ENCODE assay signal across 12 cellular contexts in the genomic region with DNA sequence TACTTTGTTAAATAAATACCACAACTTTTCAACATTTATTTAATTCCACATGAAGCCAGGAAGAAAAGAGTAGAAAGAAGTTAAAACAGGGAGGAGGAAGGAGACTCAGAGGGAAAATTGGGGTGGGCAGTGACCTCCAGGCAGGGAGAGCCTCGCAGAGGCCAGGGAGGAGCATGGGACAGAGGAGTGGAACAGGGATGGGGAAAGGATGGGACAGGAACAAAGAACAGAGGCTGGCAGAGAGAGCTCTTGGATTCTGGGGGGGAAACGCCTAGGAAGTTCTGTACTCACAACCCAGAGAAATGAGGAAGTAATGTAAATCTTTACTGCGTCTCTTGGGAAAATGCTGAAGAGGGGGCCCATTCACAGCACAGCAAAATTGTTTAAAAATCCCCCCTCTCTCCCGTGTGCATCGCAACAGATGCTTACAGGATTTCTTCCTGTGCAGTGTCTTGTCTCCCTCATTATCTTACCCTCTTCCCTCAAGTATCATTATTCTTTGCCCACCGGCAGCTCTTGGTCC.
DNase-seq lines count a peak whose midpoint lies in the region; ATAC-seq, FAIRE-seq and TF ChIP-seq lines count a peak whose summit lies in the region.
"Had no signal": no experiment of that assay in that cellular context is flagged by ENCODE, and none has a peak within 500 bp of the region (broad histone marks: within the 10 kb centered on the region; RNA-seq: fewer than 3 reads in every experiment).

No MANE protein-coding gene starts in this region.

- no peaks in the 10 kb centered on the region for H3K27me3 ChIP-seq in trophoblast cell (ENCODE audit: insufficient read depth, low read length)
- H3K27me3 ChIP-seq: body of pancreas had no signal

- H4K12ac ChIP-seq in trophoblast cell (ENCODE audit: low read depth, low read length) = no peak overlapping the region

- no peak overlapping the region for H3K4me3 Mint-ChIP-seq in MCF 10A (ENCODE audit: unreplicated experiment)

- FAIRE-seq in GM12892 (lab: Jason Lieb, UNC) = no peak

- POLR2A ChIA-PET in MCF 10A (lab: Yijun Ruan, JAX) = no interaction called here

- H3K79me2 ChIP-seq in trophoblast cell (ENCODE audit: control insufficient read depth, insufficient read depth, low read length, poor library complexity) = peaks cover 1% of the 10 kb centered on the region

- peaks cover 18% of the 10 kb centered on the region for H3K79me1 ChIP-seq in trophoblast cell (ENCODE audit: low read length)

- H2AFZ ChIP-seq in trophoblast cell (ENCODE audit: insufficient read depth, low read length, poor library complexity) = no peak overlapping the region

- peak overlapping the region; percentile 74 for H2BK5ac ChIP-seq in trophoblast cell (ENCODE audit: low read depth, low read length, poor library complexity)

- DNase-seq in NOMO-1 treated with dmso at 0.1 percent for 144 hours (lab: John Stamatoyannopoulos, UW; ENCODE audit: unreplicated experiment) = peak; percentile 2
- DNase-seq in trophoblast cell = no peak
- DNase-seq in iPS-NIHi7 (ENCODE audit: extremely low spot score) = no peak
- no peak for DNase-seq in GM12892 (ENCODE audit: insufficient read length)
- DNase-seq in MCF 10A (ENCODE audit: unreplicated experiment) = no peak
- DNase-seq: body of pancreas, EL, left colon, NCI-H2227 treated with DMSO at 0.1 percent for 48 hours, psoas muscle had no signal

- H3K4me1 ChIP-seq in trophoblast cell (ENCODE audit: control insufficient read depth in 1 of 2, insufficient read depth in 2 of 2, low read length in 2 of 2) = peaks cover 10 to 28% of the 10 kb centered on the region in 2 experiments
- H3K4me1 ChIP-seq: body of pancreas, psoas muscle had no signal

- no peak overlapping the region for H3K4me3 ChIP-seq in trophoblast cell (ENCODE audit: low read depth, low read length)
- H3K4me3 ChIP-seq: body of pancreas, psoas muscle had no signal

- H2BK120ac ChIP-seq in trophoblast cell (ENCODE audit: insufficient read depth, low read length, poor library complexity) = peak overlapping the region; percentile 97

- peak overlapping the region; percentile 60 for H3K4ac ChIP-seq in trophoblast cell (ENCODE audit: low read depth, low read length)

- no peaks in the 10 kb centered on the region for H3K4me1 Mint-ChIP-seq in MCF 10A (ENCODE audit: insufficient read depth, unreplicated experiment)

- H3K27ac Mint-ChIP-seq in MCF 10A (ENCODE audit: low read depth, unreplicated experiment) = no peak overlapping the region

- ATAC-seq in GM19351 (IDR thresholded peaks at IDR 0.05; ENCODE audit: unreplicated experiment) = peak; percentile 62
- ATAC-seq in HG02840 (IDR thresholded peaks at IDR 0.05; ENCODE audit: low FRiP score, unreplicated experiment) = peak; percentile 74
- ATAC-seq: body of pancreas, left colon, psoas muscle had no signal

- CTCF ChIA-PET in MCF 10A (lab: Yijun Ruan, JAX) = no interaction called here

- intact Hi-C loops in MCF 10A (cut with micrococcal nuclease) = no loop called here

- no peaks in the 10 kb centered on the region for H3K27me3 Mint-ChIP-seq in MCF 10A (ENCODE audit: insufficient read depth, unreplicated experiment)

- H3K36me3 Mint-ChIP-seq in MCF 10A (ENCODE audit: insufficient read depth, unreplicated experiment) = no peaks in the 10 kb centered on the region

- no TSS peak for BruUV-seq in MCF 10A (replicated peaks; lab: Mats Ljungman, UMichigan)

- H3K9me3 Mint-ChIP-seq in MCF 10A (ENCODE audit: unreplicated experiment) = no peaks in the 10 kb centered on the region

- peak overlapping the region; percentile 85 for H4K8ac ChIP-seq in trophoblast cell (ENCODE audit: low read depth, low read length)

- peak overlapping the region; percentile 59 for H3K18ac ChIP-seq in trophoblast cell (ENCODE audit: low read length)

- H3K4me2 ChIP-seq in trophoblast cell (ENCODE audit: low read length) = peak overlapping the region; percentile 54

- H3K9me3 ChIP-seq in trophoblast cell (ENCODE audit: insufficient read depth, low read depth, low read length) = no peaks in the 10 kb centered on the region
- H3K9me3 ChIP-seq: body of pancreas, psoas muscle had no signal

- no peak for TF ChIP-seq POLR2A in GM12892 (IDR thresholded peaks at IDR 0.05; ENCODE audit: low read depth, low read length)

- no peaks in the 10 kb centered on the region for H3K36me3 ChIP-seq in trophoblast cell (ENCODE audit: control insufficient read depth in 1 of 2, insufficient read depth in 2 of 2, low read length in 2 of 2)

- H3K14ac ChIP-seq in trophoblast cell (ENCODE audit: low read length) = peak overlapping the region; percentile 66

- peak overlapping the region; percentile 83 for H4K91ac ChIP-seq in trophoblast cell (ENCODE audit: low read depth, low read length)

- no peak for TF ChIP-seq CTCF in MCF 10A (IDR thresholded peaks at IDR 0.05; ENCODE audit: unreplicated experiment)

- H3K23ac ChIP-seq in trophoblast cell (ENCODE audit: low read length) = no peak overlapping the region

- H2BK12ac ChIP-seq in trophoblast cell (ENCODE audit: low read length) = peak overlapping the region; percentile 79

- peak overlapping the region; percentile 83 for H3K27ac ChIP-seq in trophoblast cell (ENCODE audit: low read depth, low read length)
- H3K27ac ChIP-seq: body of pancreas, psoas muscle had no signal

- peak overlapping the region; percentile 95 for H2AK5ac ChIP-seq in trophoblast cell (ENCODE audit: low read length)

- H3K9ac ChIP-seq in trophoblast cell (ENCODE audit: low read length) = peak overlapping the region; percentile 67

- no CpG with 5 or more reads among the region's 6 CpGs for WGBS in trophoblast cell (ENCODE audit: extremely low coverage, insufficient coverage, insufficient read length)
